ENCODE assay signal across 27 cellular contexts in genomic region chr16:21072976-21073375, GRCh38.
"Had no signal": no experiment of that assay in that cellular context is flagged by ENCODE, and none has a peak within 500 bp of the region (broad histone marks: within the 10 kb centered on the region; RNA-seq: fewer than 3 reads in every experiment).

No MANE protein-coding gene starts in this region.

- ATAC-seq: naive thymus-derived CD8-positive, alpha-beta T cell; natural killer cell treated with Interleukin-12 subunit alpha and Interleukin-12 subunit beta and Interleukin-15 and Interleukin-18, amount 100 ng/mL, for 72 hours; psoas muscle; right lobe of liver; stimulated activated effector memory CD8-positive, alpha-beta T cell treated with anti-CD3 and anti-CD28 coated beads, Interleukin-12 subunit alpha, Interleukin-12 subunit beta, amount 100 ng/mL, for 72 hours; stimulated activated naive B cell treated with anti-CD40 and anti-IgM and Interleukin-4, amounts not matched to agents 10 μg/mL and 1 μg/mL and 100 μg/mL, for 72 hours; stimulated activated naive CD8-positive, alpha-beta T cell treated with anti-CD3 and anti-CD28 coated beads, Interleukin-15, amount 100 ng/mL, for 72 hours; stimulated activated naive CD8-positive, alpha-beta T cell treated with anti-CD3 and anti-CD28 coated beads, Interleukin-15, Interleukin-2, amounts not matched to agents 100 U/mL and 50 U/mL, for 24 hours; upper lobe of right lung had no signal

- H3K27ac ChIP-seq: ovary, parathyroid adenoma, psoas muscle, right lobe of liver, sigmoid colon, suprapubic skin, testis, tibial artery, transverse colon, upper lobe of right lung, uterus had no signal

- H3K9me3 ChIP-seq: ovary, psoas muscle, right lobe of liver, sigmoid colon, suprapubic skin, testis, tibial artery, transverse colon, upper lobe of right lung, uterus had no signal

- H3K36me3 ChIP-seq: ovary, right lobe of liver, sigmoid colon, suprapubic skin, tibial artery, transverse colon, upper lobe of right lung, uterus had no signal

- H3K79me2 ChIP-seq: parathyroid adenoma had no signal

- H3K4me1 ChIP-seq: parathyroid adenoma, psoas muscle, right lobe of liver, suprapubic skin, testis, tibial artery, upper lobe of right lung, uterus had no signal

- H3K4me3 ChIP-seq: ovary, psoas muscle, right lobe of liver, sigmoid colon, suprapubic skin, testis, tibial artery, transverse colon, upper lobe of right lung, uterus had no signal

- DNase-seq: naive B cell; nephron progenitor cell; occipital lobe; ovary; posterior cingulate gyrus; psoas muscle; right lobe of liver; sigmoid colon; small intestine; stimulated activated CD4-positive, alpha-beta T cell treated with anti-CD3 and anti-CD28 coated beads, Interleukin-15, amount 100 ng/mL, for 24 hours; stimulated activated CD4-positive, alpha-beta T cell treated with anti-CD3 and anti-CD28 coated beads, Interleukin-2, amount 100 ng/mL, for 24 hours; stimulated activated CD4-positive, alpha-beta T cell treated with anti-CD3 and anti-CD28 coated beads, Interleukin-2, amount 100 ng/mL, for 48 hours; stimulated activated CD4-positive, alpha-beta T cell treated with anti-CD3 and anti-CD28 coated beads, Interleukin-4, amount 100 ng/mL, for 24 hours; stimulated activated naive B cell treated with anti-CD40 and anti-IgM and Interleukin-4, amounts not matched to agents 10 μg/mL and 1 μg/mL and 100 μg/mL, for 72 hours; stimulated activated naive CD8-positive, alpha-beta T cell treated with anti-CD3 and anti-CD28 coated beads, Interleukin-15, amount 100 ng/mL, for 72 hours; stimulated activated naive CD8-positive, alpha-beta T cell treated with anti-CD3 and anti-CD28 coated beads, Interleukin-15, Interleukin-2, amounts not matched to agents 100 U/mL and 50 U/mL, for 24 hours; substantia nigra; testis; tibial artery; transverse colon; upper lobe of right lung; uterus had no signal

- H3K9ac ChIP-seq: parathyroid adenoma had no signal

- H3K27me3 ChIP-seq: ovary, right lobe of liver, sigmoid colon, suprapubic skin, testis, tibial artery, transverse colon, upper lobe of right lung, uterus had no signal

- H2AFZ ChIP-seq: parathyroid adenoma had no signal
